15 cellular contexts compared by ENCODE assay signal in the genomic region with DNA sequence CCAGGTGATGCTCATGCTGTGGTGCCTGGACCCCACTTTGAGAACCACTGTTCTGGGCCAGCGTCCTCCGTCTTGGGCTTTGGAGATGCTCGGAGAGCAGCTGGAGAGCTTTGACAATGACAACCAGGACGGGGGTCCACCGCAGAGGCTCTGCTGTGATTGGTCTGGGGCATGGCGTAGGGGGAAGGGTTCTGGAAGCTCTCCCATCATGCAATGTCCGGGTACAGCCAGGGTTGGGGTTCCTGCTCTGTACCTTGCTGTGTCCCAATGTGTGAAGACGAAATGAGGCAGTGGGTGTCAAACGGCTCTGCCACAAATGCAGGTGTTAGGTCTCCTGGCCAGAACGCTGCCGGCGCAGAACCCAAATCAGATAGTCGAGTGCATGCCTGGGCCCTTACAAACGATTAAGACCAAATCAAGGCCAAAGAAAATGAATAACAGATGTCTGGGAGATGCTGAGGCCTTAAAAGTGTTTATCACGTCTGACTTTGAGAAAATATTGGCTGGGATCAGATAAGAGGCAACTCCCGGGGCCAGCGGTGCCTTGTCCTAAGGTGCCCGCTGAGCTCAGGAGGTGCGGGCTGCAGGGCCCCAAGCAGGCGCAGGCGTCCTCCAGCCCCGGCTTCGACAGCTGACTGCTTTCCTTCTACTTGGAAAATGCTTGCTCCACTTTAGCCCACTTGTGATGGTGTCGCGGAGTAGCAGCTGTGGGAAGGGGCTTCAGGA.
"Had no signal": no experiment of that assay in that cellular context is flagged by ENCODE, and none has a peak within 500 bp of the region (broad histone marks: within the 10 kb centered on the region; RNA-seq: fewer than 3 reads in every experiment).

No MANE protein-coding gene starts in this region.

- FAIRE-seq: astrocyte, frontal cortex, pancreas, TTC549 had no signal

- DNase-seq: activated CD4-positive, alpha-beta T cell treated with anti-CD3 and anti-CD28 coated beads for 36 hours; activated CD4-positive, alpha-beta T cell treated with anti-CD3 and anti-CD28 coated beads, Interleukin-2, amount 50 U/mL, for 48 hours; activated gamma-delta T cell; adrenal gland; effector memory CD4-positive, alpha-beta T cell; pancreas; stimulated activated CD4-positive, alpha-beta T cell treated with anti-CD3 and anti-CD28 coated beads, Interleukin-2, amount 100 ng/mL, for 24 hours; stimulated activated naive CD8-positive, alpha-beta T cell treated with anti-CD3 and anti-CD28 coated beads, Interleukin-15, Interleukin-2, amounts not matched to agents 100 U/mL and 50 U/mL, for 24 hours; transverse colon had no signal

- H3K4me3 ChIP-seq: adrenal gland, breast epithelium, pancreas, transverse colon had no signal

- H3K27me3 ChIP-seq: adrenal gland, breast epithelium, pancreas, transverse colon had no signal

- ATAC-seq: activated CD4-positive, alpha-beta T cell treated with anti-CD3 and anti-CD28 coated beads for 36 hours; pancreas; stimulated activated naive CD8-positive, alpha-beta T cell treated with anti-CD3 and anti-CD28 coated beads, Interleukin-15, Interleukin-2, amounts not matched to agents 100 U/mL and 50 U/mL, for 24 hours; WTC11 had no signal

- H3K27ac ChIP-seq: adrenal gland, breast epithelium, neutrophil, pancreas, transverse colon had no signal

- H3K9me3 ChIP-seq: adrenal gland, breast epithelium, neutrophil, pancreas, transverse colon had no signal

- H3K36me3 ChIP-seq: adrenal gland, breast epithelium, neutrophil, pancreas, transverse colon had no signal
